16 cellular contexts compared by ENCODE assay signal in genomic region chr11:46588131-46588530, GRCh38. TPM values are rescaled to one million over a fixed set of nuclear protein-coding genes. Genes with fewer than 3 reads are reported as not detected.
DNase-seq lines count a peak whose midpoint lies in the region; ATAC-seq and TF ChIP-seq lines count a peak whose summit lies in the region.
"Had no signal": no experiment of that assay in that cellular context is flagged by ENCODE, and none has a peak within 500 bp of the region (broad histone marks: within the 10 kb centered on the region; RNA-seq: fewer than 3 reads in every experiment).

No MANE protein-coding gene starts in this region.

- no peaks in the 10 kb centered on the region for H3K9me2 ChIP-seq in GM23338 (ENCODE audit: insufficient read depth)

- no peaks in the 10 kb centered on the region for H3K9me3 Mint-ChIP-seq in GM23338
- H3K9me3 Mint-ChIP-seq in chondrocyte (ENCODE audit: low read depth) = no peaks in the 10 kb centered on the region
- H3K9me3 Mint-ChIP-seq: CD4-positive, alpha-beta memory T cell had no signal

- H3K9me3 ChIP-seq in WERI-Rb-1 (ENCODE audit: severe bottlenecking) = no peaks in the 10 kb centered on the region
- no peaks in the 10 kb centered on the region for H3K9me3 ChIP-seq in mesenchymal stem cell (ENCODE audit: control insufficient read depth, low read length)
- H3K9me3 ChIP-seq: BE2C had no signal

- H4K91ac ChIP-seq in mesenchymal stem cell (ENCODE audit: low read length) = no peak overlapping the region

- H3K18ac ChIP-seq in mesenchymal stem cell (ENCODE audit: low read depth in 1 of 2, low read length in 2 of 2) = no peak overlapping the region

- ATAC-seq in GM23338 (no peak), Right ventricle myocardium superior (ENCODE audit: poor library complexity) (no peak)

- H3K79me1 ChIP-seq in mesenchymal stem cell (replicated peaks; ENCODE audit: low read length, poor library complexity, severe bottlenecking) = peaks cover 1% of the 10 kb centered on the region

- H3K27ac ChIP-seq in GM23338 (ENCODE audit: low read depth) = 0 out of 2 replicates have a peak overlapping the region, but pooled peaks have one; percentile 13
- H3K27ac ChIP-seq in WERI-Rb-1 = peak overlapping the region; percentile 34; the same call in 1 of the 2 replicates
- no peak overlapping the region for H3K27ac ChIP-seq in mesenchymal stem cell (ENCODE audit: low read length, poor library complexity, severe bottlenecking)
- H3K27ac ChIP-seq: C4-2B, GM23248 had no signal

- H3K4me2 ChIP-seq in GM23338 = no peak overlapping the region
- no peak overlapping the region for H3K4me2 ChIP-seq in mesenchymal stem cell (ENCODE audit: low read length, poor library complexity, severe bottlenecking)

- no peaks in the 10 kb centered on the region; the same call in 1 of the 2 replicates for H3F3A ChIP-seq in GM23338 (replicated peaks; ENCODE audit: low read depth)

- no peak overlapping the region for H3K14ac ChIP-seq in mesenchymal stem cell (ENCODE audit: low read length in 2 of 2)

- WGBS in mesenchymal stem cell = 86% methylated on average over 5 of the region's 5 CpGs

- H3K36me3 Mint-ChIP-seq in GM23338 (ENCODE audit: low read depth) (no peaks in the 10 kb centered on the region; the same call in 2 of the 3 replicates), chondrocyte (ENCODE audit: low read depth) (peaks cover 2% of the 10 kb centered on the region)

- H3K4me3 Mint-ChIP-seq in GM23338 (no peak overlapping the region), chondrocyte (ENCODE audit: unreplicated experiment) (no peak overlapping the region)

- H3K27me3 Mint-ChIP-seq in GM23338 (ENCODE audit: insufficient read depth, low read depth, poor library complexity) = peaks cover 7% of the 10 kb centered on the region
- no peaks in the 10 kb centered on the region for H3K27me3 Mint-ChIP-seq in chondrocyte (ENCODE audit: low read depth)
- H3K27me3 Mint-ChIP-seq: CD4-positive, alpha-beta memory T cell had no signal

- H3K4me3 ChIP-seq in GM23338 (no peak overlapping the region), WERI-Rb-1 (ENCODE audit: low read depth, low read length) (no peak overlapping the region), mesenchymal stem cell (ENCODE audit: insufficient read depth in 1 of 2, low read depth in 1 of 2, low read length in 2 of 2) (no peak overlapping the region)
- H3K4me3 ChIP-seq: GM23248 had no signal

- H2BK120ac ChIP-seq in mesenchymal stem cell (ENCODE audit: low read depth, low read length) = no peak overlapping the region

- peaks cover 91% of the 10 kb centered on the region for H3K79me2 ChIP-seq in GM23338 (replicated peaks; ENCODE audit: insufficient read depth)

- peaks cover 12% of the 10 kb centered on the region; the same call in 2 of the 3 replicates for H3K4me1 Mint-ChIP-seq in GM23338
- peaks cover 36% of the 10 kb centered on the region for H3K4me1 Mint-ChIP-seq in chondrocyte (ENCODE audit: low read depth)

- H3K9ac ChIP-seq in mesenchymal stem cell (ENCODE audit: low read length) = no peak overlapping the region
- H3K9ac ChIP-seq: GM23248 had no signal

- H4K8ac ChIP-seq in mesenchymal stem cell (ENCODE audit: low read length) = no peak overlapping the region

- H3K27ac Mint-ChIP-seq in GM23338 = no peak overlapping the region
- H3K27ac Mint-ChIP-seq in chondrocyte (ENCODE audit: unreplicated experiment) = no peak overlapping the region

- H4K20me1 ChIP-seq in GM23338 (replicated peaks; ENCODE audit: insufficient read depth) = peaks cover 34% of the 10 kb centered on the region

- no peaks in the 10 kb centered on the region for H3K27me3 ChIP-seq in GM23338 (ENCODE audit: insufficient read depth)
- H3K27me3 ChIP-seq in WERI-Rb-1 (ENCODE audit: insufficient read depth, low read depth, severe bottlenecking) = no peaks in the 10 kb centered on the region
- H3K27me3 ChIP-seq in mesenchymal stem cell (ENCODE audit: control insufficient read depth in 1 of 2, insufficient read depth in 1 of 2, low read length in 2 of 2) = no peaks in the 10 kb centered on the region
- H3K27me3 ChIP-seq: BE2C had no signal

- no peaks in the 10 kb centered on the region for H3K36me3 ChIP-seq in GM23338 (ENCODE audit: insufficient read depth)
- peaks cover 14% of the 10 kb centered on the region for H3K36me3 ChIP-seq in WERI-Rb-1
- peaks cover 3 to 5% of the 10 kb centered on the region in 2 experiments for H3K36me3 ChIP-seq in mesenchymal stem cell (ENCODE audit: control insufficient read depth in 1 of 2, insufficient read depth in 2 of 2, low read depth in 1 of 2, low read length in 2 of 2)
- H3K36me3 ChIP-seq: BE2C had no signal

- H2BK12ac ChIP-seq in mesenchymal stem cell (ENCODE audit: low read length in 2 of 2) = no peak overlapping the region

- no peak overlapping the region for H2BK15ac ChIP-seq in mesenchymal stem cell (ENCODE audit: low read depth, poor library complexity, severe bottlenecking)

- intact Hi-C loops in Right ventricle myocardium superior (cut with DNase I) = no loop called here

- DNase-seq in GM23338 (ENCODE audit: low spot score) (no peak), WERI-Rb-1 (no peak), chondrocyte (ENCODE audit: low spot score) (peak; percentile 14), mesenchymal stem cell (peak; percentile 35), A172 (ENCODE audit: low spot score) (no peak), Right ventricle myocardium superior (no peak), superior temporal gyrus (ENCODE audit: extremely low spot score) (no peak), NCI-H2107 treated with DMSO at 0.1 percent for 48 hours (lab: John Stamatoyannopoulos, UW; ENCODE audit: unreplicated experiment) (no peak)
- DNase-seq: BE2C; CD4-positive, alpha-beta memory T cell; DMS153; DMS79 treated with DMSO at 0.1 percent for 48 hours; EL; GM23248; H7 had no signal

- no peak overlapping the region for H2BK5ac ChIP-seq in mesenchymal stem cell (ENCODE audit: low read depth, low read length, poor library complexity, severe bottlenecking)

- H2AFZ ChIP-seq in GM23338 (no peak overlapping the region), mesenchymal stem cell (ENCODE audit: low read depth, low read length) (no peak overlapping the region)
- H2AFZ ChIP-seq: GM23248 had no signal

- no peak for TF ChIP-seq CTCF in GM23338 (conservative IDR thresholded peaks at IDR 0.05; ENCODE audit: low read depth in 2 of 2)
- no peak for TF ChIP-seq CTCF in WERI-Rb-1 (IDR thresholded peaks at IDR 0.05; ENCODE audit: low read depth, low read length)
- no peak for TF ChIP-seq CTCF in chondrocyte (IDR thresholded peaks at IDR 0.05)

- no peak overlapping the region for H2AK5ac ChIP-seq in mesenchymal stem cell (ENCODE audit: low read length, severe bottlenecking)

- no peak overlapping the region for H3K4ac ChIP-seq in mesenchymal stem cell (ENCODE audit: low read depth in 1 of 2, low read length in 2 of 2)

- no peak overlapping the region for H3K23ac ChIP-seq in mesenchymal stem cell (ENCODE audit: low read length in 2 of 2)

- H3K4me1 ChIP-seq in GM23338 (ENCODE audit: insufficient read depth) (peaks cover 12% of the 10 kb centered on the region), mesenchymal stem cell (ENCODE audit: control insufficient read depth, insufficient read depth, low read depth, low read length) (peaks cover 8% of the 10 kb centered on the region)
- H3K4me1 ChIP-seq: BE2C had no signal

TF ChIP-seq in GM23338, 12 proteins besides CTCF, POLR2A, EP300 and RAD21:
- TF ChIP-seq REST (IDR thresholded peaks at IDR 0.05; ENCODE audit: unreplicated experiment) = no peak

RNA-seq across cellular contexts. Expression of gene AMBRA1, which starts 5.7 kb away (rescaled TPM):
- total RNA-seq in GM23338 (2014; rRNA removed; shearing (Covaris generic)) = 34.8 and 42.2 TPM in 2 replicates
- polyA plus RNA-seq in GM23338 (2016; fragmentation: Nextera tagmentation; extraction: Ambion mirVana) = 8.3 and 8.9 TPM in 2 replicates
- total RNA-seq in chondrocyte = 21.5 to 25.1 TPM (median 24.9 TPM) in 3 replicates
- 11.5 TPM for polyA plus RNA-seq in mesenchymal stem cell (2013, experiment 1 of 2)
- polyA plus RNA-seq in mesenchymal stem cell (2013, experiment 2 of 2) = 11.7 TPM
- 27.3 and 44.3 TPM in 2 replicates for total RNA-seq in A172 (2014; rRNA removed; shearing (Covaris generic))
- total RNA-seq in Right ventricle myocardium superior = 12.3 TPM

RNA-seq across cellular contexts. Expression of gene HARBI1, which starts 28.9 kb away (rescaled TPM):
- 4.9 and 6.5 TPM in 2 replicates for total RNA-seq in GM23338 (2014; rRNA removed; shearing (Covaris generic))
- 4.2 TPM in 2 replicates for polyA plus RNA-seq in GM23338 (2016; fragmentation: Nextera tagmentation; extraction: Ambion mirVana)
- total RNA-seq in chondrocyte = 4.3 to 7.3 TPM (median 5.3 TPM) in 3 replicates
- 3.6 TPM for polyA plus RNA-seq in mesenchymal stem cell (2013, experiment 1 of 2)
- 3.3 TPM for polyA plus RNA-seq in mesenchymal stem cell (2013, experiment 2 of 2)
- 5.2 and 7.4 TPM in 2 replicates for total RNA-seq in A172 (2014; rRNA removed; shearing (Covaris generic))
- total RNA-seq in Right ventricle myocardium superior = 1.9 TPM

RNA-seq across cellular contexts. Expression of gene ATG13, which starts 29.2 kb away (rescaled TPM):
- 71.1 and 71.4 TPM in 2 replicates for total RNA-seq in GM23338 (2014; rRNA removed; shearing (Covaris generic))
- 32.3 and 32.9 TPM in 2 replicates for polyA plus RNA-seq in GM23338 (2016; fragmentation: Nextera tagmentation; extraction: Ambion mirVana)
- total RNA-seq in chondrocyte (60.6 to 76.0 TPM (median 67.1 TPM) in 3 replicates), Right ventricle myocardium superior (37.4 TPM)
- 51.4 TPM for polyA plus RNA-seq in mesenchymal stem cell (2013, experiment 1 of 2)
- 54.7 TPM for polyA plus RNA-seq in mesenchymal stem cell (2013, experiment 2 of 2)
- total RNA-seq in A172 (2014; rRNA removed; shearing (Covaris generic)) = 66.5 and 93.3 TPM in 2 replicates

Comparison
In these comparisons a context has a peak if more than half of its experiments do, and no peak if none do; other contexts are left out.
1. DNase-seq: peak in chondrocyte (single experiment) and mesenchymal stem cell (single experiment); none in GM23338 (single experiment), WERI-Rb-1 (single experiment), A172 (single experiment), Right ventricle myocardium superior (single experiment), superior temporal gyrus (single experiment) and NCI-H2107 treated with DMSO at 0.1 percent for 48 hours (single experiment).